ENCODE assay signal across 23 cellular contexts in the genomic region with DNA sequence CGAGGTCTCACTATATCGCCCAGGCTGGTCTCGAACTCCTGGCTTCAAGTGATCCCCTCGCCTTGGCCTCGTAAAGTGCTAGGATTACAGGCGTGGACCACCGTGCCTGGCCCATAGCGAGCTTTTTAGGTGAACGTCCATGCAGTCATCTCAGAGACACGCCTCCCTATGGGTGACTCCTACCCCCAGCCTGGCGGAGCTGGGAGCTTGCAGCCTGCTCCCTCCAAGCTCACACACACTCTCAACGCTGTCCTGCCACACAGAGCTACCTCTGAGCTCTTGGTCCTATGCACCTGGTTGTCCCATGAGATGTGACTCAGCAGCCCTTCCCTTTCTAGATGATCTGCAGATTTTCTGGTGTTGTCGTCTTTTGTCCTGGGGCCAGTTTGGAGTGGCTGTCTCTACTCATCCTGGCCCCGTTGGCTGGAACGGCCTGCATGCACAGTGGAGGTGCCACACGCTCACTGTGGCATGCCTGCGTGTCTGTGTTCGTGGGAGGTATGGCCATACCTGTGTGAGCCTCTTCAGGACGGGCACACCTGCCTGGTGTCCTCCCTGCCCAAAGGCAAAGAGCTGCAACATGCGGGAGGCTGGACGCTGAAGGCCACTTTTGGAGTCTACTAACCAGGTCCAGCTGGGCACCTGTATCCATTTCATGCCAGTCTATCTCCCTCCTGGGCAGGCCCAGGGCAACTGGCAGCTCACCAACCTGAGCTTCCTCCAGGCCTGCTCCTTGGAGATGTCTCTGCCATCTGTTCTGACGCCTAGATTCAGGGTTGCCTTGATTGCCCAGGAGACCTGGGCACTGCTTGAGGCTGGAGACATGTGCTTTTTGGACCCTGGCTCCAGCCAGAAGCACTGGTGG. TPM values are rescaled to one million over a fixed set of nuclear protein-coding genes. Genes with fewer than 3 reads are reported as not detected.
"Had no signal": no experiment of that assay in that cellular context is flagged by ENCODE, and none has a peak within 500 bp of the region (broad histone marks: within the 10 kb centered on the region; RNA-seq: fewer than 3 reads in every experiment).

No MANE protein-coding gene starts in this region.

- H3K9me3 Mint-ChIP-seq: activated naive CD4-positive, alpha-beta T cell treated with anti-CD3 and anti-CD28 coated beads for 36 hours; activated naive CD8-positive, alpha-beta T cell treated with anti-CD3 and anti-CD28 coated beads for 36 hours; activated T-cell treated with anti-CD3 and anti-CD28 coated beads, Interleukin-2, amount 50 U/mL, for 4 hours; activated T-helper 17 cell treated with anti-CD3 and anti-CD28 coated beads, Interleukin-2, amount 50 U/mL, for 72 hours; T-helper 1 cell treated with Interleukin-12 subunit alpha and Interleukin-12 subunit beta and Interleukin-4 antibody, amounts not matched to agents 30 μg/mL and 1 μg/mL, for 36 hours; WTC11 had no signal

- H3K27ac Mint-ChIP-seq: activated CD8-positive, alpha-beta memory T cell treated with anti-CD3 and anti-CD28 coated beads, Interleukin-2, amount 10 ng/mL, durations not matched to agents 7 days and 5 days; activated naive CD4-positive, alpha-beta T cell treated with anti-CD3 and anti-CD28 coated beads for 36 hours; activated naive CD8-positive, alpha-beta T cell treated with anti-CD3 and anti-CD28 coated beads for 36 hours; activated T-helper 17 cell treated with anti-CD3 and anti-CD28 coated beads, Interleukin-2, amount 50 U/mL, for 72 hours; T-helper 1 cell treated with Interleukin-12 subunit alpha and Interleukin-12 subunit beta and Interleukin-4 antibody, amounts not matched to agents 30 μg/mL and 1 μg/mL, for 36 hours had no signal

- H3K36me3 ChIP-seq: brain microvascular endothelial cell had no signal

- H3K27me3 Mint-ChIP-seq: activated CD8-positive, alpha-beta memory T cell treated with anti-CD3 and anti-CD28 coated beads, Interleukin-2, amount 10 ng/mL, durations not matched to agents 7 days and 5 days had no signal

- H3K4me1 Mint-ChIP-seq: activated CD8-positive, alpha-beta memory T cell treated with anti-CD3 and anti-CD28 coated beads, Interleukin-2, amount 10 ng/mL, durations not matched to agents 7 days and 5 days; activated naive CD8-positive, alpha-beta T cell treated with anti-CD3 and anti-CD28 coated beads for 36 hours; activated T-helper 17 cell treated with anti-CD3 and anti-CD28 coated beads, Interleukin-2, amount 50 U/mL, for 72 hours; WTC11 had no signal

- H3K27ac ChIP-seq: brain microvascular endothelial cell had no signal

- H3K36me3 Mint-ChIP-seq: activated CD8-positive, alpha-beta memory T cell treated with anti-CD3 and anti-CD28 coated beads, Interleukin-2, amount 10 ng/mL, durations not matched to agents 7 days and 5 days; activated naive CD8-positive, alpha-beta T cell treated with anti-CD3 and anti-CD28 coated beads for 36 hours; WTC11 had no signal

- H3K4me3 Mint-ChIP-seq: activated CD8-positive, alpha-beta memory T cell treated with anti-CD3 and anti-CD28 coated beads, Interleukin-2, amount 10 ng/mL, durations not matched to agents 7 days and 5 days; activated naive CD4-positive, alpha-beta T cell treated with anti-CD3 and anti-CD28 coated beads for 36 hours; activated naive CD8-positive, alpha-beta T cell treated with anti-CD3 and anti-CD28 coated beads for 36 hours; activated T-cell treated with anti-CD3 and anti-CD28 coated beads, Interleukin-2, amount 50 U/mL, for 4 hours; activated T-helper 17 cell treated with anti-CD3 and anti-CD28 coated beads, Interleukin-2, amount 50 U/mL, for 72 hours; T-helper 1 cell treated with Interleukin-12 subunit alpha and Interleukin-12 subunit beta and Interleukin-4 antibody, amounts not matched to agents 30 μg/mL and 1 μg/mL, for 36 hours; WTC11 had no signal

- DNase-seq: activated CD4-positive, alpha-beta T cell treated with anti-CD3 and anti-CD28 coated beads for 48 hours; activated CD4-positive, alpha-beta T cell treated with anti-CD3 and anti-CD28 coated beads, Interleukin-2, amount 50 U/mL, for 48 hours; activated CD4-positive, CD25-positive, alpha-beta regulatory T cell treated with anti-CD3 and anti-CD28 coated beads, Interleukin-2, amount 50 U/mL, for 72 hours; activated CD8-positive, alpha-beta memory T cell treated with anti-CD3 and anti-CD28 coated beads, Interleukin-2, amount 10 ng/mL, durations not matched to agents 7 days and 5 days; activated gamma-delta T cell; activated naive CD4-positive, alpha-beta T cell treated with anti-CD3 and anti-CD28 coated beads for 36 hours; activated naive CD8-positive, alpha-beta T cell treated with anti-CD3 and anti-CD28 coated beads for 36 hours; activated T-cell treated with anti-CD3 and anti-CD28 coated beads, Interleukin-2, amount 50 U/mL, for 4 hours; brain microvascular endothelial cell; Kasumi-1; NCI-H1105 treated with DMSO at 0.1 percent for 48 hours; NCI-H1436 treated with DMSO at 0.1 percent for 48 hours; NCI-H187; NCI-H2081; NCI-H446; NCI-H524; PC-3; SHP77 treated with DMSO at 0.1 percent for 48 hours; T-helper 9 cell had no signal

- FAIRE-seq: RCC 7860 had no signal

- ATAC-seq: activated CD8-positive, alpha-beta memory T cell treated with anti-CD3 and anti-CD28 coated beads, Interleukin-2, amount 10 ng/mL, durations not matched to agents 7 days and 5 days; activated T-cell treated with anti-CD3 and anti-CD28 coated beads, Interleukin-2, amount 50 U/mL, for 4 hours; activated T-helper 17 cell treated with anti-CD3 and anti-CD28 coated beads, Interleukin-2, amount 50 U/mL, for 72 hours; PC-3; WTC11 had no signal

RNA-seq across cellular contexts. Expression of gene CABP1, which starts 18.1 kb away (rescaled TPM):
- total RNA-seq: activated CD8-positive, alpha-beta memory T cell treated with anti-CD3 and anti-CD28 coated beads, Interleukin-2, amount 10 ng/mL, durations not matched to agents 7 days and 5 days; activated naive CD4-positive, alpha-beta T cell treated with anti-CD3 and anti-CD28 coated beads for 36 hours; PC-3 had no signal
